ENCODE assay signal across 8 cellular contexts in genomic region chr6:149565539-149566371, GRCh38. TPM values are rescaled to one million over a fixed set of nuclear protein-coding genes. Genes with fewer than 3 reads are reported as not detected.
A peak's percentile ranks its signal among the peaks of the same experiment; 100 is the strongest.
DNase-seq lines count a peak whose midpoint lies in the region; ATAC-seq and TF ChIP-seq lines count a peak whose summit lies in the region.

No MANE protein-coding gene starts in this region.

- H3K9me3 Mint-ChIP-seq in activated naive CD8-positive, alpha-beta T cell treated with anti-CD3 and anti-CD28 coated beads, Interleukin-2, amount 10 ng/mL, durations not matched to agents 7 days and 5 days, result no peaks in the 10 kb centered on the region

- H3K27ac ChIP-seq in ovary, result peak overlapping the region; percentile 86 to 90
- peak overlapping the region; percentile 93 for H3K27ac ChIP-seq in thymus (ENCODE audit: low read depth)

- TF ChIP-seq CTCF in GM12864 (IDR thresholded peaks at IDR 0.05; ENCODE audit: low read depth, low read length, missing control alignments) (peak; percentile 73), ovary (IDR thresholded peaks at IDR 0.05) (peak; percentile 31 to 61 (median 36))

- H3K4me1 ChIP-seq in ovary (ENCODE audit: insufficient read depth) (no peaks in the 10 kb centered on the region), thymus (ENCODE audit: control insufficient read depth, insufficient read depth, low read length) (peaks cover 5% of the 10 kb centered on the region)

- TF ChIP-seq POLR2A in ovary (IDR thresholded peaks at IDR 0.05), result no peak

- ATAC-seq in HG02678 (IDR thresholded peaks at IDR 0.05; ENCODE audit: unreplicated experiment) (peak; percentile 83), Right ventricle myocardium inferior (peak; percentile 98)
- ATAC-seq in activated naive CD8-positive, alpha-beta T cell treated with anti-CD3 and anti-CD28 coated beads, Interleukin-2, amount 10 ng/mL, durations not matched to agents 7 days and 5 days (ENCODE audit: low read depth), result peak; percentile 85

- H3K36me3 ChIP-seq in ovary (no peaks in the 10 kb centered on the region), thymus (ENCODE audit: control insufficient read depth, insufficient read depth) (no peaks in the 10 kb centered on the region)

- no peaks in the 10 kb centered on the region for H3K36me3 Mint-ChIP-seq in activated naive CD8-positive, alpha-beta T cell treated with anti-CD3 and anti-CD28 coated beads, Interleukin-2, amount 10 ng/mL, durations not matched to agents 7 days and 5 days

- H3K9me3 ChIP-seq in ovary (no peaks in the 10 kb centered on the region), thymus (ENCODE audit: control insufficient read depth) (no peaks in the 10 kb centered on the region)

- H3K4me1 Mint-ChIP-seq in activated naive CD8-positive, alpha-beta T cell treated with anti-CD3 and anti-CD28 coated beads, Interleukin-2, amount 10 ng/mL, durations not matched to agents 7 days and 5 days, result peaks cover 12% of the 10 kb centered on the region

- intact Hi-C loops in Right ventricle myocardium inferior (cut with DNase I) (loop anchor here (2.0 to 10.0 kb wide), 3 partner anchors 19 to 149 kb away; partner anchors contain the start of genes KATNA1, LATS1 and PPIL4), ovary (cut with DNase I) (no loop called here)

- POLR2A ChIA-PET in activated naive CD8-positive, alpha-beta T cell treated with anti-CD3 and anti-CD28 coated beads, Interleukin-2, amount 10 ng/mL, durations not matched to agents 7 days and 5 days (lab: Charles Lee), result interaction anchor here (0.6 to 2.1 kb wide), 10 partner anchors 20 to 1843 kb away, joined by 3 to 23 read pairs (median 4); partner anchors contain the start of genes LATS1, PCMT1 and PPIL4

- H3K27ac Mint-ChIP-seq in activated naive CD8-positive, alpha-beta T cell treated with anti-CD3 and anti-CD28 coated beads, Interleukin-2, amount 10 ng/mL, durations not matched to agents 7 days and 5 days, result peak overlapping the region; percentile 94

- TF ChIP-seq EP300 in ovary (IDR thresholded peaks at IDR 0.05), result no peak

- H3K27me3 ChIP-seq in ovary (no peaks in the 10 kb centered on the region), thymus (ENCODE audit: control insufficient read depth, insufficient read depth) (no peaks in the 10 kb centered on the region)

- H3K4me3 ChIP-seq in GM12864 (ENCODE audit: low read depth, low read length) (peak overlapping the region; percentile 99), ovary (peak overlapping the region; percentile 91), thymus (ENCODE audit: low read length) (peak overlapping the region; percentile 99)

- 0 to 1% (median 1%) methylated on average over 40 to 55 of the region's 55 CpGs for WGBS in ovary, 3 donors
- WGBS in thymus, result under 1% methylated on average over 55 of the region's 55 CpGs

- peaks cover 1% of the 10 kb centered on the region for H3K27me3 Mint-ChIP-seq in activated naive CD8-positive, alpha-beta T cell treated with anti-CD3 and anti-CD28 coated beads, Interleukin-2, amount 10 ng/mL, durations not matched to agents 7 days and 5 days

- H3K4me3 Mint-ChIP-seq in activated naive CD8-positive, alpha-beta T cell treated with anti-CD3 and anti-CD28 coated beads, Interleukin-2, amount 10 ng/mL, durations not matched to agents 7 days and 5 days, result peak overlapping the region; percentile 94

- peak; percentile 89 for DNase-seq in GM12864 (ENCODE audit: low read depth)
- peak; percentile 94 for DNase-seq in NCI-H1092 treated with DMSO at 0.1 percent for 48 hours (lab: John Stamatoyannopoulos, UW)
- DNase-seq in SKM-1 treated with dmso at 0.1 percent for 144 hours (lab: John Stamatoyannopoulos, UW; ENCODE audit: unreplicated experiment), result peak; percentile 88
- peak; percentile 99 for DNase-seq in activated naive CD8-positive, alpha-beta T cell treated with anti-CD3 and anti-CD28 coated beads, Interleukin-2, amount 10 ng/mL, durations not matched to agents 7 days and 5 days
- DNase-seq in Right ventricle myocardium inferior (ENCODE audit: missing footprints), result peak; percentile 96
- DNase-seq in ovary, result peak; percentile 90 to 97 (median 94)

RNA-seq across cellular contexts. Expression of gene GINM1, which starts 0.4 kb away (rescaled TPM):
- 10 to 100 TPM; 21.9 to 22.8 TPM for total RNA-seq in activated naive CD8-positive, alpha-beta T cell treated with anti-CD3 and anti-CD28 coated beads, Interleukin-2, amount 10 ng/mL, durations not matched to agents 7 days and 5 days
- total RNA-seq in Right ventricle myocardium inferior (51.3 TPM), ovary (10 to 100 TPM; 50.4 to 82.6 (median 62.3) TPM)
- polyA plus RNA-seq in ovary (10 to 100 TPM; 68.3 to 69.8 TPM), thymus (45.0 TPM)

RNA-seq across cellular contexts. Expression of gene PPIL4, which starts 19.9 kb away (rescaled TPM):
- total RNA-seq in activated naive CD8-positive, alpha-beta T cell treated with anti-CD3 and anti-CD28 coated beads, Interleukin-2, amount 10 ng/mL, durations not matched to agents 7 days and 5 days, result 10 to 100 TPM; 24.2 to 24.9 TPM
- total RNA-seq in Right ventricle myocardium inferior (15.3 TPM), ovary (10 to 100 TPM; 35.1 to 50.6 (median 39.5) TPM)
- polyA plus RNA-seq in ovary (10 to 100 TPM; 29.4 to 32.5 TPM), thymus (39.2 TPM)

Comparison
In these comparisons a context has a peak if more than half of its experiments do, and no peak if none do; other contexts are left out.
1. Peak in every context shown above with its lines: DNase-seq, ATAC-seq, H3K4me3 ChIP-seq and H3K27ac ChIP-seq.